Comparison of ENCODE assay signal across 13 cellular contexts in genomic region chr15:70702584-70702983, GRCh38.
DNase-seq lines count a peak whose midpoint lies in the region; ATAC-seq and TF ChIP-seq lines count a peak whose summit lies in the region.
"Had no signal": no experiment of that assay in that cellular context is flagged by ENCODE, and none has a peak within 500 bp of the region (broad histone marks: within the 10 kb centered on the region; RNA-seq: fewer than 3 reads in every experiment).

No MANE protein-coding gene starts in this region.

- no peak for TF ChIP-seq CTCF in cardiac muscle cell (IDR thresholded peaks at IDR 0.05; ENCODE audit: low read depth, low read length)
- TF ChIP-seq CTCF in prostate gland (IDR thresholded peaks at IDR 0.05) = no peak

- no peaks in the 10 kb centered on the region for H3K27me3 ChIP-seq in cardiac muscle cell
- no peaks in the 10 kb centered on the region for H3K27me3 ChIP-seq in prostate gland (replicated peaks; ENCODE audit: insufficient read depth)
- H3K27me3 ChIP-seq: BLaER1, pancreas had no signal

- ATAC-seq in HG03432 (IDR thresholded peaks at IDR 0.05; ENCODE audit: unreplicated experiment) (no peak), GM21423 (IDR thresholded peaks at IDR 0.05; ENCODE audit: unreplicated experiment) (no peak)

- peak overlapping the region; percentile 60 for H3K9ac ChIP-seq in SK-N-MC (ENCODE audit: insufficient read length)
- H3K9ac ChIP-seq: BLaER1 had no signal

- intact Hi-C loops in prostate gland (cut with DNase I) = no loop called here

- no peak for TF ChIP-seq POLR2A in prostate gland (IDR thresholded peaks at IDR 0.05)

- peak overlapping the region; percentile 93 for H3K27ac ChIP-seq in SK-N-MC
- peak overlapping the region; percentile 56 for H3K27ac ChIP-seq in cardiac muscle cell
- H3K27ac ChIP-seq in prostate gland = peak overlapping the region in 1 of 2 donors; percentile 43
- H3K27ac ChIP-seq: BLaER1 had no signal

- peak; percentile 46 for DNase-seq in DMS 273 (lab: John Stamatoyannopoulos, UW; ENCODE audit: unreplicated experiment)
- DNase-seq in SK-N-MC (ENCODE audit: low read depth, low spot score) = no peak
- peak in 1 of 2 donors; percentile 37 for DNase-seq in cardiac muscle cell (ENCODE audit: low read depth in 1 of 2, low spot score in 1 of 2)
- DNase-seq in skeletal muscle cell (ENCODE audit: low read depth) = no peak
- no peak for DNase-seq in AG20443 (ENCODE audit: low spot score)
- DNase-seq in prostate gland (ENCODE audit: low spot score) = no peak
- DNase-seq: activated CD4-positive, alpha-beta T cell treated with anti-CD3 and anti-CD28 coated beads, Interleukin-2, amount 10 ng/mL, durations not matched to agents 24 days and 14 days; NCI-H1092; NCI-H82; pancreas had no signal

- peaks cover 58% of the 10 kb centered on the region for H3K4me1 ChIP-seq in cardiac muscle cell (ENCODE audit: low read depth)
- no peaks in the 10 kb centered on the region for H3K4me1 ChIP-seq in prostate gland (replicated peaks)

- H3K36me3 ChIP-seq in SK-N-MC (ENCODE audit: insufficient read depth, low read length) = no peaks in the 10 kb centered on the region
- no peaks in the 10 kb centered on the region for H3K36me3 ChIP-seq in cardiac muscle cell
- no peaks in the 10 kb centered on the region for H3K36me3 ChIP-seq in prostate gland
- H3K36me3 ChIP-seq: BLaER1, pancreas had no signal

- H3K4me3 ChIP-seq in SK-N-MC (peak overlapping the region; percentile 80), cardiac muscle cell (no peak overlapping the region), skeletal muscle cell (ENCODE audit: low read depth, low read length) (peak overlapping the region; percentile 2), prostate gland (no peak overlapping the region)
- H3K4me3 ChIP-seq: BLaER1 had no signal

- H3K9me3 ChIP-seq in SK-N-MC (ENCODE audit: low read depth, low read length) (no peaks in the 10 kb centered on the region), cardiac muscle cell (ENCODE audit: low read depth) (no peaks in the 10 kb centered on the region), prostate gland (no peaks in the 10 kb centered on the region)
- H3K9me3 ChIP-seq: pancreas had no signal

- WGBS in prostate gland = 59% methylated on average over 2 of the region's 2 CpGs

Comparison
In these comparisons a context has a peak if more than half of its experiments do, and no peak if none do; other contexts are left out.
1. H3K4me3 ChIP-seq: peak in SK-N-MC (single experiment) and skeletal muscle cell (single experiment); none in cardiac muscle cell (single experiment) and prostate gland (0 of 2).